In genomic region chr20:38326309-38326708, GRCh38 we compare ENCODE assay signal across 25 cellular contexts. TPM values are rescaled to one million over a fixed set of nuclear protein-coding genes. Genes with fewer than 3 reads are reported as not detected.
"Had no signal": no experiment of that assay in that cellular context is flagged by ENCODE, and none has a peak within 500 bp of the region (broad histone marks: within the 10 kb centered on the region; RNA-seq: fewer than 3 reads in every experiment).

No MANE protein-coding gene starts in this region.

- H3K27me3 ChIP-seq: ovary, right atrium auricular region, testis, thyroid gland, transverse colon, upper lobe of left lung, vagina had no signal

- H3K4me1 ChIP-seq: left ventricle myocardium inferior, neural progenitor cell, right atrium auricular region, stomach, testis, thyroid gland, transverse colon, upper lobe of left lung, vagina had no signal

- FAIRE-seq: islet of Langerhans, kidney had no signal

- H3K9me3 ChIP-seq: left ventricle myocardium inferior, ovary, right atrium auricular region, stomach, testis, thyroid gland, transverse colon, upper lobe of left lung, vagina had no signal

- H3K4me2 ChIP-seq: neural progenitor cell had no signal

- H2AFZ ChIP-seq: neural progenitor cell had no signal

- H3K36me3 ChIP-seq: left ventricle myocardium inferior, neural progenitor cell, ovary, right atrium auricular region, stomach, thyroid gland, transverse colon, upper lobe of left lung, vagina had no signal

- H3K4me3 ChIP-seq: left ventricle myocardium inferior, lung, neural progenitor cell, ovary, right atrium auricular region, skin epidermis, stomach, testis, thyroid gland, transverse colon, upper lobe of left lung, vagina had no signal

- DNase-seq: immature natural killer cell; kidney; left ventricle myocardium inferior; mesendoderm; naive B cell; natural killer cell; nephron progenitor cell; ovary; stimulated activated CD4-positive, alpha-beta T cell treated with anti-CD3 and anti-CD28 coated beads, Interleukin-12 subunit alpha, Interleukin-12 subunit beta, amount 100 ng/mL, for 4 hours; stimulated activated CD4-positive, alpha-beta T cell treated with anti-CD3 and anti-CD28 coated beads, Interleukin-15, amount 100 ng/mL, for 24 hours; stimulated activated CD4-positive, alpha-beta T cell treated with anti-CD3 and anti-CD28 coated beads, Interleukin-2, amount 100 ng/mL, for 24 hours; stimulated activated CD4-positive, alpha-beta T cell treated with anti-CD3 and anti-CD28 coated beads, Interleukin-4, amount 100 ng/mL, for 1 hour; stimulated activated naive B cell treated with anti-CD40 and anti-IgM and Interleukin-4, amounts not matched to agents 10 μg/mL and 1 μg/mL and 100 μg/mL, for 72 hours; stimulated activated naive CD8-positive, alpha-beta T cell treated with anti-CD3 and anti-CD28 coated beads, Interleukin-15, Interleukin-2, amounts not matched to agents 100 U/mL and 50 U/mL, for 24 hours; stomach; testis; thyroid gland; transverse colon; upper lobe of left lung had no signal

- H3K27ac ChIP-seq: left ventricle myocardium inferior, neural progenitor cell, ovary, right atrium auricular region, skin epidermis, stomach, testis, thyroid gland, transverse colon, upper lobe of left lung, vagina had no signal

- H3K9ac ChIP-seq: neural progenitor cell had no signal

RNA-seq across cellular contexts. Expression of gene LBP, which starts 20.0 kb away (rescaled TPM):
- polyA plus RNA-seq: immature natural killer cell had no signal

RNA-seq across cellular contexts. Expression of gene BPI, which starts 22.4 kb away (rescaled TPM):
- polyA plus RNA-seq: immature natural killer cell had no signal
